In genomic region chr4:169229571-169230028, GRCh38 we compare ENCODE assay signal across 11 cellular contexts. TPM values are rescaled to one million over a fixed set of nuclear protein-coding genes. Genes with fewer than 3 reads are reported as not detected.
DNase-seq lines count a peak whose midpoint lies in the region; ATAC-seq, FAIRE-seq and TF ChIP-seq lines count a peak whose summit lies in the region.
"Had no signal": no experiment of that assay in that cellular context is flagged by ENCODE, and none has a peak within 500 bp of the region (broad histone marks: within the 10 kb centered on the region; RNA-seq: fewer than 3 reads in every experiment).

No MANE protein-coding gene starts in this region.

- DNase-seq in NCI-H2107 treated with DMSO at 0.1 percent for 48 hours (lab: John Stamatoyannopoulos, UW; ENCODE audit: unreplicated experiment) (peak; percentile 18), NCI-H2107 (lab: John Stamatoyannopoulos, UW) (no peak), SK-N-SH (no peak), left cardiac atrium (no peak), urothelium cell line (ENCODE audit: low spot score) (peak; percentile 74), HUDEP-2 (lab: John Stamatoyannopoulos, UW; ENCODE audit: unreplicated experiment in 76 of 76) (no peak), mucosa of gallbladder (ENCODE audit: low spot score) (no peak)
- DNase-seq in stimulated activated CD4-positive, alpha-beta T cell treated with anti-CD3 and anti-CD28 coated beads, Interleukin-2, amount 100 ng/mL, for 48 hours = no peak
- DNase-seq: activated CD4-positive, alpha-beta T cell treated with anti-CD3 and anti-CD28 coated beads, Interleukin-2, amount 50 U/mL, for 1 hour; CD4-positive, CD25-positive, alpha-beta regulatory T cell; effector CD4-positive, alpha-beta T cell had no signal

- H3K79me2 ChIP-seq in SK-N-SH (ENCODE audit: insufficient read depth) = peaks cover 86% of the 10 kb centered on the region

- no peak overlapping the region for H3K4me3 ChIP-seq in SK-N-SH (ENCODE audit: low read depth in 2 of 2, low read length in 1 of 2)

- POLR2A ChIA-PET in SK-N-SH (lab: Yijun Ruan, JAX) = no interaction called here

- peaks cover 78% of the 10 kb centered on the region for H3F3A ChIP-seq in SK-N-SH (replicated peaks; ENCODE audit: insufficient read depth)

- TF ChIP-seq CTCF in SK-N-SH (IDR thresholded peaks at IDR 0.05) = no peak

- WGBS in SK-N-SH (ENCODE audit: low lambda C conversion rate) = 19% methylated on average over 6 of the region's 6 CpGs

- FAIRE-seq in urothelium cell line (lab: Jason Lieb, UNC) = no peak

- H2AFZ ChIP-seq in SK-N-SH (ENCODE audit: low read depth) = no peak overlapping the region

- TF ChIP-seq RAD21 in SK-N-SH (IDR thresholded peaks at IDR 0.05; ENCODE audit: low read length) = no peak

- no peaks in the 10 kb centered on the region for H3K9me2 ChIP-seq in SK-N-SH

- H4K20me1 ChIP-seq in SK-N-SH (ENCODE audit: insufficient read depth) = peaks cover 18% of the 10 kb centered on the region

- peak overlapping the region; percentile 38; the same call in 1 of the 2 replicates for H3K4me2 ChIP-seq in SK-N-SH

- peak; percentile 73 to 97 for ATAC-seq in left cardiac atrium

- H3K27ac ChIP-seq in SK-N-SH (ENCODE audit: low read depth in 2 of 2, low read length in 1 of 2) = peak overlapping the region; percentile 36 to 98; a peak in 3 of 4 replicates

- H3K9ac ChIP-seq in SK-N-SH = peak overlapping the region; percentile 28; the same call in 1 of the 2 replicates

- intact Hi-C loops in left cardiac atrium (cut with DNase I) = no loop called here

- H3K9me3 ChIP-seq in SK-N-SH = no peaks in the 10 kb centered on the region

- CTCF ChIA-PET in SK-N-SH (lab: Yijun Ruan, JAX) = no interaction called here

- H3K27me3 ChIP-seq in SK-N-SH (ENCODE audit: insufficient read depth) = no peaks in the 10 kb centered on the region

- peak; percentile 74 to 92 for TF ChIP-seq EP300 in SK-N-SH (IDR thresholded peaks at IDR 0.05; ENCODE audit: borderline replicate concordance in 1 of 2, low read depth in 1 of 2, low read length in 1 of 2)

- peaks cover 4 to 19% of the 10 kb centered on the region in 2 experiments for H3K4me1 ChIP-seq in SK-N-SH (ENCODE audit: control insufficient read depth in 1 of 2, insufficient read depth in 2 of 2, low read depth in 1 of 2, low read length in 1 of 2)

- H3K36me3 ChIP-seq in SK-N-SH (replicated peaks in 1 of 2; ENCODE audit: control insufficient read depth in 1 of 2, insufficient read depth in 2 of 2, low read length in 1 of 2) = peaks cover 0 to 18% of the 10 kb centered on the region in 2 experiments

TF ChIP-seq in SK-N-SH, 30 proteins besides CTCF, POLR2A, EP300 and RAD21 (continues in another document):
- no peak for TF ChIP-seq USF1 (IDR thresholded peaks at IDR 0.05; ENCODE audit: borderline replicate concordance, low read depth)
- peak; percentile 84 for TF ChIP-seq POLR2AphosphoS5 (IDR thresholded peaks at IDR 0.05; ENCODE audit: low read depth, low read length)
- no peak for TF ChIP-seq GABPA (IDR thresholded peaks at IDR 0.05; ENCODE audit: low read depth)
- peak; percentile 93 for TF ChIP-seq NFIC (IDR thresholded peaks at IDR 0.05; ENCODE audit: borderline replicate concordance)
- TF ChIP-seq CHD2 (IDR thresholded peaks at IDR 0.05; ENCODE audit: low read length, partially characterized antibody) = no peak
- TF ChIP-seq REST (IDR thresholded peaks at IDR 0.05; ENCODE audit: low read depth, low read length) = no peak
- no peak for TF ChIP-seq RFX5 (IDR thresholded peaks at IDR 0.05; ENCODE audit: low read length)
- TF ChIP-seq TEAD4 (IDR thresholded peaks at IDR 0.05; ENCODE audit: borderline replicate concordance, insufficient read depth) = peak; percentile 74; the same call in 1 of the 2 replicates
- TF ChIP-seq FOSL2 (IDR thresholded peaks at IDR 0.05; ENCODE audit: borderline replicate concordance, low read depth) = peak; percentile 97
- no peak; the same call in 1 of the 2 replicates for TF ChIP-seq RCOR1 (IDR thresholded peaks at IDR 0.05; ENCODE audit: low read length)
- TF ChIP-seq GATA2 (CRISPR knock-in tag; IDR thresholded peaks at IDR 0.05) = no peak
- TF ChIP-seq FOXJ3 (CRISPR knock-in tag; IDR thresholded peaks at IDR 0.05) = no peak
- peak; percentile 97 for TF ChIP-seq JUND (IDR thresholded peaks at IDR 0.05)
- peak; percentile 96 for TF ChIP-seq PBX3 (IDR thresholded peaks at IDR 0.05)
- no peak for TF ChIP-seq IRF3 (IDR thresholded peaks at IDR 0.05; ENCODE audit: low read depth, low read length)
- peak; percentile 96 for TF ChIP-seq TCF12 (IDR thresholded peaks at IDR 0.05)
- no peak for TF ChIP-seq EZH2phosphoT487 (IDR thresholded peaks at IDR 0.05; ENCODE audit: borderline replicate concordance, low read depth)
- TF ChIP-seq ELF1 (IDR thresholded peaks at IDR 0.05) = no peak
- TF ChIP-seq RXRA (IDR thresholded peaks at IDR 0.05; ENCODE audit: borderline replicate concordance, low read depth) = peak; percentile 92
- TF ChIP-seq MEF2A (IDR thresholded peaks at IDR 0.05; ENCODE audit: borderline replicate concordance, low read depth) = peak; percentile 97
- no peak for TF ChIP-seq NRF1 (IDR thresholded peaks at IDR 0.05; ENCODE audit: low read depth, low read length)
- TF ChIP-seq SMC3 (IDR thresholded peaks at IDR 0.05; ENCODE audit: low read depth, low read length) = 0 out of 2 replicates have a peak, but pooled peaks have one; percentile 9
- TF ChIP-seq USF2 (IDR thresholded peaks at IDR 0.05; ENCODE audit: borderline replicate concordance, low read depth, low read length) = no peak
- peak; percentile 87 for TF ChIP-seq FOXM1 (IDR thresholded peaks at IDR 0.05; ENCODE audit: low read depth)
- TF ChIP-seq YY1 (IDR thresholded peaks at IDR 0.05; ENCODE audit: low read depth) = no peak

RNA-seq across cellular contexts. Expression of gene SH3RF1, which starts 41.2 kb away (rescaled TPM):
- 22.0 and 22.1 TPM in 2 replicates for polyA plus RNA-seq in SK-N-SH (2012; rRNA removed)
- 14.8 and 18.6 TPM in 2 replicates for polyA plus RNA-seq in SK-N-SH (2012; cell fraction: cytosol; rRNA removed)
- 16.6 and 24.4 TPM in 2 replicates for polyA plus RNA-seq in SK-N-SH (2012; cell fraction: nucleus; rRNA removed)
- total RNA-seq in left cardiac atrium (10 to 100 TPM in 1 of 2 donors, 1 to 10 TPM in 1; 8.7 to 12.8 TPM), mucosa of gallbladder (46.0 TPM)
- polyA plus RNA-seq: CD4-positive, CD25-positive, alpha-beta regulatory T cell had no signal

Comparison
In these comparisons a context has a peak if more than half of its experiments do, and no peak if none do; other contexts are left out.
1. DNase-seq: peak in NCI-H2107 treated with DMSO at 0.1 percent for 48 hours (single experiment) and urothelium cell line (single experiment); none in NCI-H2107 (single experiment), SK-N-SH (single experiment), left cardiac atrium (single experiment), HUDEP-2 (0 of 76), stimulated activated CD4-positive, alpha-beta T cell treated with anti-CD3 and anti-CD28 coated beads, Interleukin-2, amount 100 ng/mL, for 48 hours (0 of 2) and mucosa of gallbladder (single experiment).